In genomic region chr19:7101498-7102253, GRCh38 we compare ENCODE assay signal across 2 cellular contexts.
TF ChIP-seq lines count a peak whose summit lies in the region.

No MANE protein-coding gene starts in this region.

TF ChIP-seq in SK-N-SH, 30 proteins besides CTCF, POLR2A, EP300 and RAD21:
- TF ChIP-seq, protein P1, sequence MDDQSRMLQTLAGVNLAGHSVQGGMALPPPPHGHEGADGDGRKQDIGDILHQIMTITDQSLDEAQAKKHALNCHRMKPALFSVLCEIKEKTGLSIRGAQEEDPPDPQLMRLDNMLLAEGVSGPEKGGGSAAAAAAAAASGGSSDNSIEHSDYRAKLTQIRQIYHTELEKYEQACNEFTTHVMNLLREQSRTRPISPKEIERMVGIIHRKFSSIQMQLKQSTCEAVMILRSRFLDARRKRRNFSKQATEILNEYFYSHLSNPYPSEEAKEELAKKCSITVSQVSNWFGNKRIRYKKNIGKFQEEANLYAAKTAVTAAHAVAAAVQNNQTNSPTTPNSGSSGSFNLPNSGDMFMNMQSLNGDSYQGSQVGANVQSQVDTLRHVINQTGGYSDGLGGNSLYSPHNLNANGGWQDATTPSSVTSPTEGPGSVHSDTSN (IDR thresholded peaks at IDR 0.05): no peak
- TF ChIP-seq, protein P2, sequence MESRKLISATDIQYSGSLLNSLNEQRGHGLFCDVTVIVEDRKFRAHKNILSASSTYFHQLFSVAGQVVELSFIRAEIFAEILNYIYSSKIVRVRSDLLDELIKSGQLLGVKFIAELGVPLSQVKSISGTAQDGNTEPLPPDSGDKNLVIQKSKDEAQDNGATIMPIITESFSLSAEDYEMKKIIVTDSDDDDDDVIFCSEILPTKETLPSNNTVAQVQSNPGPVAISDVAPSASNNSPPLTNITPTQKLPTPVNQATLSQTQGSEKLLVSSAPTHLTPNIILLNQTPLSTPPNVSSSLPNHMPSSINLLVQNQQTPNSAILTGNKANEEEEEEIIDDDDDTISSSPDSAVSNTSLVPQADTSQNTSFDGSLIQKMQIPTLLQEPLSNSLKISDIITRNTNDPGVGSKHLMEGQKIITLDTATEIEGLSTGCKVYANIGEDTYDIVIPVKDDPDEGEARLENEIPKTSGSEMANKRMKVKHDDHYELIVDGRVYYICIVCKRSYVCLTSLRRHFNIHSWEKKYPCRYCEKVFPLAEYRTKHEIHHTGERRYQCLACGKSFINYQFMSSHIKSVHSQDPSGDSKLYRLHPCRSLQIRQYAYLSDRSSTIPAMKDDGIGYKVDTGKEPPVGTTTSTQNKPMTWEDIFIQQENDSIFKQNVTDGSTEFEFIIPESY (IDR thresholded peaks at IDR 0.05; ENCODE audit: borderline replicate concordance, low read depth): no peak
- no peak for TF ChIP-seq RCOR1 (IDR thresholded peaks at IDR 0.05; ENCODE audit: low read length)
- TF ChIP-seq, protein P3, sequence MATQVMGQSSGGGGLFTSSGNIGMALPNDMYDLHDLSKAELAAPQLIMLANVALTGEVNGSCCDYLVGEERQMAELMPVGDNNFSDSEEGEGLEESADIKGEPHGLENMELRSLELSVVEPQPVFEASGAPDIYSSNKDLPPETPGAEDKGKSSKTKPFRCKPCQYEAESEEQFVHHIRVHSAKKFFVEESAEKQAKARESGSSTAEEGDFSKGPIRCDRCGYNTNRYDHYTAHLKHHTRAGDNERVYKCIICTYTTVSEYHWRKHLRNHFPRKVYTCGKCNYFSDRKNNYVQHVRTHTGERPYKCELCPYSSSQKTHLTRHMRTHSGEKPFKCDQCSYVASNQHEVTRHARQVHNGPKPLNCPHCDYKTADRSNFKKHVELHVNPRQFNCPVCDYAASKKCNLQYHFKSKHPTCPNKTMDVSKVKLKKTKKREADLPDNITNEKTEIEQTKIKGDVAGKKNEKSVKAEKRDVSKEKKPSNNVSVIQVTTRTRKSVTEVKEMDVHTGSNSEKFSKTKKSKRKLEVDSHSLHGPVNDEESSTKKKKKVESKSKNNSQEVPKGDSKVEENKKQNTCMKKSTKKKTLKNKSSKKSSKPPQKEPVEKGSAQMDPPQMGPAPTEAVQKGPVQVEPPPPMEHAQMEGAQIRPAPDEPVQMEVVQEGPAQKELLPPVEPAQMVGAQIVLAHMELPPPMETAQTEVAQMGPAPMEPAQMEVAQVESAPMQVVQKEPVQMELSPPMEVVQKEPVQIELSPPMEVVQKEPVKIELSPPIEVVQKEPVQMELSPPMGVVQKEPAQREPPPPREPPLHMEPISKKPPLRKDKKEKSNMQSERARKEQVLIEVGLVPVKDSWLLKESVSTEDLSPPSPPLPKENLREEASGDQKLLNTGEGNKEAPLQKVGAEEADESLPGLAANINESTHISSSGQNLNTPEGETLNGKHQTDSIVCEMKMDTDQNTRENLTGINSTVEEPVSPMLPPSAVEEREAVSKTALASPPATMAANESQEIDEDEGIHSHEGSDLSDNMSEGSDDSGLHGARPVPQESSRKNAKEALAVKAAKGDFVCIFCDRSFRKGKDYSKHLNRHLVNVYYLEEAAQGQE (IDR thresholded peaks at IDR 0.05; ENCODE audit: low read depth, low read length): no peak
- no peak for TF ChIP-seq TCF12 (IDR thresholded peaks at IDR 0.05)
- TF ChIP-seq RFX5 (IDR thresholded peaks at IDR 0.05; ENCODE audit: low read length): no peak
- no peak for TF ChIP-seq TEAD4 (IDR thresholded peaks at IDR 0.05; ENCODE audit: borderline replicate concordance, insufficient read depth)
- TF ChIP-seq FOSL2 (IDR thresholded peaks at IDR 0.05; ENCODE audit: borderline replicate concordance, low read depth): no peak
- no peak for TF ChIP-seq YY1 (IDR thresholded peaks at IDR 0.05; ENCODE audit: low read depth)
- no peak for TF ChIP-seq GATA2 (CRISPR knock-in tag; IDR thresholded peaks at IDR 0.05)
- TF ChIP-seq EZH2phosphoT487 (IDR thresholded peaks at IDR 0.05; ENCODE audit: borderline replicate concordance, low read depth): no peak
- TF ChIP-seq TAF1 (IDR thresholded peaks at IDR 0.05; ENCODE audit: borderline replicate concordance, low read depth, low read length): no peak
- no peak for TF ChIP-seq FOXJ3 (CRISPR knock-in tag; IDR thresholded peaks at IDR 0.05)
- TF ChIP-seq JUND (IDR thresholded peaks at IDR 0.05): no peak
- TF ChIP-seq, protein P4, sequence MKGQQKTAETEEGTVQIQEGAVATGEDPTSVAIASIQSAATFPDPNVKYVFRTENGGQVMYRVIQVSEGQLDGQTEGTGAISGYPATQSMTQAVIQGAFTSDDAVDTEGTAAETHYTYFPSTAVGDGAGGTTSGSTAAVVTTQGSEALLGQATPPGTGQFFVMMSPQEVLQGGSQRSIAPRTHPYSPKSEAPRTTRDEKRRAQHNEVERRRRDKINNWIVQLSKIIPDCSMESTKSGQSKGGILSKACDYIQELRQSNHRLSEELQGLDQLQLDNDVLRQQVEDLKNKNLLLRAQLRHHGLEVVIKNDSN (IDR thresholded peaks at IDR 0.05; ENCODE audit: borderline replicate concordance, low read depth): no peak
- TF ChIP-seq POLR2AphosphoS5 (IDR thresholded peaks at IDR 0.05; ENCODE audit: low read depth, low read length): no peak
- no peak for TF ChIP-seq CHD2 (IDR thresholded peaks at IDR 0.05; ENCODE audit: low read length, partially characterized antibody)
- TF ChIP-seq SMC3 (IDR thresholded peaks at IDR 0.05; ENCODE audit: low read depth, low read length): no peak
- no peak for TF ChIP-seq IRF3 (IDR thresholded peaks at IDR 0.05; ENCODE audit: low read depth, low read length)
- TF ChIP-seq GABPA (IDR thresholded peaks at IDR 0.05; ENCODE audit: low read depth): no peak

TF ChIP-seq in SK-N-SH treated with all-trans-retinoic acid at 6 μM for 48 hours, 23 proteins besides CTCF, POLR2A, EP300 and RAD21:
- TF ChIP-seq ISL1 (CRISPR knock-in tag; IDR thresholded peaks at IDR 0.05): no peak
- TF ChIP-seq, protein P5, sequence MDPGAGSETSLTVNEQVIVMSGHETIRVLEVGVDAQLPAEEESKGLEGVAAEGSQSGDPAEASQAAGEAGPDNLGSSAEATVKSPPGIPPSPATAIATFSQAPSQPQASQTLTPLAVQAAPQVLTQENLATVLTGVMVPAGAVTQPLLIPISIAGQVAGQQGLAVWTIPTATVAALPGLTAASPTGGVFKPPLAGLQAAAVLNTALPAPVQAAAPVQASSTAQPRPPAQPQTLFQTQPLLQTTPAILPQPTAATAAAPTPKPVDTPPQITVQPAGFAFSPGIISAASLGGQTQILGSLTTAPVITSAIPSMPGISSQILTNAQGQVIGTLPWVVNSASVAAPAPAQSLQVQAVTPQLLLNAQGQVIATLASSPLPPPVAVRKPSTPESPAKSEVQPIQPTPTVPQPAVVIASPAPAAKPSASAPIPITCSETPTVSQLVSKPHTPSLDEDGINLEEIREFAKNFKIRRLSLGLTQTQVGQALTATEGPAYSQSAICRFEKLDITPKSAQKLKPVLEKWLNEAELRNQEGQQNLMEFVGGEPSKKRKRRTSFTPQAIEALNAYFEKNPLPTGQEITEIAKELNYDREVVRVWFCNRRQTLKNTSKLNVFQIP (CRISPR knock-in tag; IDR thresholded peaks at IDR 0.05; ENCODE audit: borderline replicate concordance, low read depth): no peak
- no peak for TF ChIP-seq ESRRG (CRISPR knock-in tag; IDR thresholded peaks at IDR 0.05)
- TF ChIP-seq, protein P6, sequence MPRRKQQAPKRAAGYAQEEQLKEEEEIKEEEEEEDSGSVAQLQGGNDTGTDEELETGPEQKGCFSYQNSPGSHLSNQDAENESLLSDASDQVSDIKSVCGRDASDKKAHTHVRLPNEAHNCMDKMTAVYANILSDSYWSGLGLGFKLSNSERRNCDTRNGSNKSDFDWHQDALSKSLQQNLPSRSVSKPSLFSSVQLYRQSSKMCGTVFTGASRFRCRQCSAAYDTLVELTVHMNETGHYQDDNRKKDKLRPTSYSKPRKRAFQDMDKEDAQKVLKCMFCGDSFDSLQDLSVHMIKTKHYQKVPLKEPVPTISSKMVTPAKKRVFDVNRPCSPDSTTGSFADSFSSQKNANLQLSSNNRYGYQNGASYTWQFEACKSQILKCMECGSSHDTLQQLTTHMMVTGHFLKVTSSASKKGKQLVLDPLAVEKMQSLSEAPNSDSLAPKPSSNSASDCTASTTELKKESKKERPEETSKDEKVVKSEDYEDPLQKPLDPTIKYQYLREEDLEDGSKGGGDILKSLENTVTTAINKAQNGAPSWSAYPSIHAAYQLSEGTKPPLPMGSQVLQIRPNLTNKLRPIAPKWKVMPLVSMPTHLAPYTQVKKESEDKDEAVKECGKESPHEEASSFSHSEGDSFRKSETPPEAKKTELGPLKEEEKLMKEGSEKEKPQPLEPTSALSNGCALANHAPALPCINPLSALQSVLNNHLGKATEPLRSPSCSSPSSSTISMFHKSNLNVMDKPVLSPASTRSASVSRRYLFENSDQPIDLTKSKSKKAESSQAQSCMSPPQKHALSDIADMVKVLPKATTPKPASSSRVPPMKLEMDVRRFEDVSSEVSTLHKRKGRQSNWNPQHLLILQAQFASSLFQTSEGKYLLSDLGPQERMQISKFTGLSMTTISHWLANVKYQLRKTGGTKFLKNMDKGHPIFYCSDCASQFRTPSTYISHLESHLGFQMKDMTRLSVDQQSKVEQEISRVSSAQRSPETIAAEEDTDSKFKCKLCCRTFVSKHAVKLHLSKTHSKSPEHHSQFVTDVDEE (CRISPR knock-in tag; IDR thresholded peaks at IDR 0.05): no peak
- TF ChIP-seq, protein P7, sequence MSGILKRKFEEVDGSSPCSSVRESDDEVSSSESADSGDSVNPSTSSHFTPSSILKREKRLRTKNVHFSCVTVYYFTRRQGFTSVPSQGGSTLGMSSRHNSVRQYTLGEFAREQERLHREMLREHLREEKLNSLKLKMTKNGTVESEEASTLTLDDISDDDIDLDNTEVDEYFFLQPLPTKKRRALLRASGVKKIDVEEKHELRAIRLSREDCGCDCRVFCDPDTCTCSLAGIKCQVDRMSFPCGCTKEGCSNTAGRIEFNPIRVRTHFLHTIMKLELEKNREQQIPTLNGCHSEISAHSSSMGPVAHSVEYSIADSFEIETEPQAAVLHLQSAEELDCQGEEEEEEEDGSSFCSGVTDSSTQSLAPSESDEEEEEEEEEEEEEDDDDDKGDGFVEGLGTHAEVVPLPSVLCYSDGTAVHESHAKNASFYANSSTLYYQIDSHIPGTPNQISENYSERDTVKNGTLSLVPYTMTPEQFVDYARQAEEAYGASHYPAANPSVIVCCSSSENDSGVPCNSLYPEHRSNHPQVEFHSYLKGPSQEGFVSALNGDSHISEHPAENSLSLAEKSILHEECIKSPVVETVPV (CRISPR knock-in tag; IDR thresholded peaks at IDR 0.05): no peak
- TF ChIP-seq BACH2 (CRISPR knock-in tag; IDR thresholded peaks at IDR 0.05; ENCODE audit: borderline replicate concordance): no peak
- no peak for TF ChIP-seq ZFP30 (CRISPR knock-in tag; IDR thresholded peaks at IDR 0.05)
- TF ChIP-seq SNAI2 (CRISPR knock-in tag; IDR thresholded peaks at IDR 0.05): no peak
